8 cellular contexts compared by ENCODE assay signal in genomic region chr21:31607791-31608190, GRCh38.
"Had no signal": no experiment of that assay in that cellular context is flagged by ENCODE, and none has a peak within 500 bp of the region (broad histone marks: within the 10 kb centered on the region; RNA-seq: fewer than 3 reads in every experiment).

No MANE protein-coding gene starts in this region.

- ATAC-seq: GM12878 had no signal

- FAIRE-seq: G401.6, GM12878, GM12891, GM12892, GM18507, GM19239 had no signal

- DNase-seq: GDM1, GF-D8 had no signal

- H3K4me3 ChIP-seq: GM12878 had no signal
